Comparison of ENCODE assay signal across 1 cellular context in genomic region chr7:157519798-157520244, GRCh38.
TF ChIP-seq lines count a peak whose summit lies in the region.

No MANE protein-coding gene starts in this region.

TF ChIP-seq in K562, 482 proteins besides CTCF, POLR2A, EP300 and RAD21:
- no peak for TF ChIP-seq MCM5 (IDR thresholded peaks at IDR 0.05; ENCODE audit: low read depth)
- TF ChIP-seq, protein P1, sequence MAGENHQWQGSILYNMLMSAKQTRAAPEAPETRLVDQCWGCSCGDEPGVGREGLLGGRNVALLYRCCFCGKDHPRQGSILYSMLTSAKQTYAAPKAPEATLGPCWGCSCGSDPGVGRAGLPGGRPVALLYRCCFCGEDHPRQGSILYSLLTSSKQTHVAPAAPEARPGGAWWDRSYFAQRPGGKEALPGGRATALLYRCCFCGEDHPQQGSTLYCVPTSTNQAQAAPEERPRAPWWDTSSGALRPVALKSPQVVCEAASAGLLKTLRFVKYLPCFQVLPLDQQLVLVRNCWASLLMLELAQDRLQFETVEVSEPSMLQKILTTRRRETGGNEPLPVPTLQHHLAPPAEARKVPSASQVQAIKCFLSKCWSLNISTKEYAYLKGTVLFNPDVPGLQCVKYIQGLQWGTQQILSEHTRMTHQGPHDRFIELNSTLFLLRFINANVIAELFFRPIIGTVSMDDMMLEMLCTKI (IDR thresholded peaks at IDR 0.05; ENCODE audit: partially characterized antibody) = no peak
- no peak for TF ChIP-seq PYGO2 (tag; IDR thresholded peaks at IDR 0.05)
- TF ChIP-seq PRPF4 (IDR thresholded peaks at IDR 0.05; ENCODE audit: insufficient read depth, low read depth, low read length, poor library complexity, severe bottlenecking) = no peak
- no peak for TF ChIP-seq GABPA (tag; conservative IDR thresholded peaks at IDR 0.05; ENCODE audit: low read depth)
- no peak for TF ChIP-seq KLF6 (CRISPR knock-in tag; IDR thresholded peaks at IDR 0.05; ENCODE audit: borderline replicate concordance)
- TF ChIP-seq ZNF134 (CRISPR knock-in tag; conservative IDR thresholded peaks at IDR 0.05) = no peak
- no peak for TF ChIP-seq NFIX (CRISPR knock-in tag; IDR thresholded peaks at IDR 0.05; ENCODE audit: low read depth)
